In genomic region chr2:177767768-177768167, GRCh38 we compare ENCODE assay signal across 28 cellular contexts.
A peak's percentile ranks its signal among the peaks of the same experiment; 100 is the strongest.
DNase-seq lines count a peak whose midpoint lies in the region; ATAC-seq, FAIRE-seq and TF ChIP-seq lines count a peak whose summit lies in the region.
"Had no signal": no experiment of that assay in that cellular context is flagged by ENCODE, and none has a peak within 500 bp of the region (broad histone marks: within the 10 kb centered on the region; RNA-seq: fewer than 3 reads in every experiment).

No MANE protein-coding gene starts in this region.

- TF ChIP-seq RAD21 in HepG2 (CRISPR knock-in tag; IDR thresholded peaks at IDR 0.05), result no peak

- no peak overlapping the region for H3K27ac ChIP-seq in HepG2 (ENCODE audit: extremely low read length, insufficient read depth, low read length)
- no peak overlapping the region for H3K27ac ChIP-seq in right lobe of liver
- no peak overlapping the region for H3K27ac ChIP-seq in endodermal cell (ENCODE audit: low read depth, low read length)
- peak overlapping the region; percentile 5 for H3K27ac ChIP-seq in substantia nigra (ENCODE audit: low read depth, low read length, poor library complexity, severe bottlenecking)
- H3K27ac ChIP-seq in CD8-positive, alpha-beta memory T cell (ENCODE audit: low read depth, low read length), result no peak overlapping the region
- H3K27ac ChIP-seq: body of pancreas, gastroesophageal sphincter, thyroid gland, vagina had no signal

- ATAC-seq in HepG2 (no peak), right lobe of liver (no peak), HG02870 (IDR thresholded peaks at IDR 0.05; ENCODE audit: unreplicated experiment) (no peak)
- ATAC-seq: activated CD4-positive, CD25-positive, alpha-beta regulatory T cell treated with anti-CD3 and anti-CD28 coated beads, Interleukin-2, amount 50 U/mL, for 24 hours; body of pancreas; gastroesophageal sphincter; GM12878; naive thymus-derived CD4-positive, alpha-beta T cell had no signal

- in situ Hi-C loops in HepG2 (cut with HindIII; ENCODE audit: extremely low pct_ligation_motif_present, low pct_unique_long_range_greater_than_20kb), result no loop called here

- intact Hi-C loops in HepG2 (cut with micrococcal nuclease; ENCODE audit: unreplicated experiment), result no loop called here
- intact Hi-C loops in right lobe of liver (cut with DNase I), result no loop called here

- CTCF ChIA-PET in HepG2 (lab: Yijun Ruan, JAX; ENCODE audit: low intra/inter-chr PET ratio, low total read pairs), result no interaction called here
- CTCF ChIA-PET in CD8-positive, alpha-beta memory T cell (lab: Charles Lee), result interaction anchor here (1.5 to 1.6 kb wide), 3 partner anchors 9 to 603 kb away, joined by 3 to 7 read pairs (median 4); no protein-coding TSS in a partner anchor

- TF ChIP-seq EP300 in HepG2 (IDR thresholded peaks at IDR 0.05; ENCODE audit: low read depth in 2 of 2, low read length in 2 of 2) (no peak), HepG2 (CRISPR knock-in tag; IDR thresholded peaks at IDR 0.05; ENCODE audit: borderline replicate concordance) (no peak)

- no peak overlapping the region for H3K4me3 Mint-ChIP-seq in endodermal cell
- H3K4me3 Mint-ChIP-seq in CD8-positive, alpha-beta memory T cell, result no peak overlapping the region
- H3K4me3 Mint-ChIP-seq: activated T-cell treated with anti-CD3 and anti-CD28 coated beads, Interleukin-2, amount 50 U/mL, for 24 hours; CD14-positive monocyte; HFFc6; immature natural killer cell; naive thymus-derived CD4-positive, alpha-beta T cell; stimulated activated naive CD8-positive, alpha-beta T cell treated with anti-CD3 and anti-CD28 coated beads, Interleukin-15, Interleukin-2, amounts not matched to agents 100 ng/mL and 50 ng/mL, for 24 hours had no signal

- peaks cover 24% of the 10 kb centered on the region for H3K27me3 Mint-ChIP-seq in endodermal cell (ENCODE audit: insufficient read depth)
- peaks cover 6 to 10% of the 10 kb centered on the region in 2 donors for H3K27me3 Mint-ChIP-seq in CD8-positive, alpha-beta memory T cell
- H3K27me3 Mint-ChIP-seq: stimulated activated naive CD8-positive, alpha-beta T cell treated with anti-CD3 and anti-CD28 coated beads, Interleukin-15, Interleukin-2, amounts not matched to agents 100 ng/mL and 50 ng/mL, for 24 hours had no signal

- no peaks in the 10 kb centered on the region for H3K36me3 ChIP-seq in HepG2 (replicated peaks in 1 of 2; ENCODE audit: control insufficient read depth in 1 of 2, insufficient read depth in 2 of 2, low read length in 2 of 2)
- H3K36me3 ChIP-seq in right lobe of liver, result no peaks in the 10 kb centered on the region
- H3K36me3 ChIP-seq in endodermal cell (ENCODE audit: control insufficient read depth, insufficient read depth, low read length), result no peaks in the 10 kb centered on the region
- no peaks in the 10 kb centered on the region for H3K36me3 ChIP-seq in CD8-positive, alpha-beta memory T cell (ENCODE audit: insufficient read depth, low read length)
- H3K36me3 ChIP-seq: gastroesophageal sphincter, thyroid gland, vagina had no signal

- H3K4me1 ChIP-seq in HepG2 (ENCODE audit: insufficient read depth, low read length), result peaks cover 36% of the 10 kb centered on the region
- H3K4me1 ChIP-seq in right lobe of liver, result no peaks in the 10 kb centered on the region
- H3K4me1 ChIP-seq in endodermal cell (ENCODE audit: control insufficient read depth, insufficient read depth, low read length), result no peaks in the 10 kb centered on the region
- H3K4me1 ChIP-seq in CD8-positive, alpha-beta memory T cell (ENCODE audit: insufficient read depth, low read length), result no peaks in the 10 kb centered on the region
- H3K4me1 ChIP-seq: vagina had no signal

- no peaks in the 10 kb centered on the region for H4K20me1 ChIP-seq in HepG2 (ENCODE audit: insufficient read depth, low read length)

- DNase-seq in HepG2 (ENCODE audit: low spot score) (no peak), right lobe of liver (no peak), NCI-H69 (lab: John Stamatoyannopoulos, UW) (peak; percentile 6), endodermal cell (no peak), substantia nigra (lab: John Stamatoyannopoulos, UW) (peak in 1 of 49 donors; percentile 10), NCI-H2081 (lab: John Stamatoyannopoulos, UW) (no peak)
- DNase-seq in CD8-positive, alpha-beta memory T cell, result no peak
- DNase-seq: activated gamma-delta T cell treated with Interleukin-2 at 50 U/mL for 16 hours; activated T-cell treated with anti-CD3 and anti-CD28 coated beads, Interleukin-2, amount 50 U/mL, for 24 hours; body of pancreas; Calu3; dorsolateral prefrontal cortex; HFFc6; immature natural killer cell; naive thymus-derived CD4-positive, alpha-beta T cell; NCI-H1092 treated with DMSO at 0.1 percent for 48 hours; NCI-H187; SIG-M5; small intestine; T-helper 1 cell; thyroid gland had no signal

- FAIRE-seq in HepG2 (lab: Jason Lieb, UNC), result peak; percentile 23
- FAIRE-seq: GM12878, small intestine had no signal

- 92% methylated on average over 2 of the region's 2 CpGs for WGBS in HepG2 (ENCODE audit: low lambda C conversion rate)
- no CpG with 5 or more reads among the region's 2 CpGs for WGBS in right lobe of liver (ENCODE audit: insufficient coverage, low coverage, low lambda C conversion rate, missing lambda C conversion rate)
- 94 to 96% methylated on average over 2 of the region's 2 CpGs for WGBS in endodermal cell (ENCODE audit: insufficient coverage in 1 of 2, insufficient read length in 1 of 2), 2 experiments

- H3K27me3 ChIP-seq in HepG2 (ENCODE audit: control insufficient read depth in 1 of 2, insufficient read depth in 2 of 2, low read length in 2 of 2) (no peaks in the 10 kb centered on the region), right lobe of liver (no peaks in the 10 kb centered on the region), endodermal cell (ENCODE audit: control insufficient read depth, insufficient read depth, low read length, poor library complexity, severe bottlenecking) (peaks cover 31% of the 10 kb centered on the region)
- H3K27me3 ChIP-seq in CD8-positive, alpha-beta memory T cell (ENCODE audit: insufficient read depth, low read length, poor library complexity, severe bottlenecking), result no peaks in the 10 kb centered on the region
- H3K27me3 ChIP-seq: body of pancreas, thyroid gland, vagina had no signal

- H3K27ac Mint-ChIP-seq in endodermal cell, result no peak overlapping the region
- H3K27ac Mint-ChIP-seq in CD8-positive, alpha-beta memory T cell, result no peak overlapping the region
- H3K27ac Mint-ChIP-seq: activated T-cell treated with anti-CD3 and anti-CD28 coated beads, Interleukin-2, amount 50 U/mL, for 24 hours; CD14-positive monocyte; HFFc6; immature natural killer cell; stimulated activated naive CD8-positive, alpha-beta T cell treated with anti-CD3 and anti-CD28 coated beads, Interleukin-15, Interleukin-2, amounts not matched to agents 100 ng/mL and 50 ng/mL, for 24 hours had no signal

- H3K79me2 ChIP-seq in HepG2 (ENCODE audit: insufficient read depth, low read length), result no peaks in the 10 kb centered on the region

- H3K4me2 ChIP-seq in HepG2 (ENCODE audit: low read depth, low read length), result no peak overlapping the region

- TF ChIP-seq POLR2A in HepG2 (IDR thresholded peaks at IDR 0.05; ENCODE audit: insufficient read depth in 1 of 2, low read depth in 2 of 2, low read length in 2 of 2) (no peak), right lobe of liver (IDR thresholded peaks at IDR 0.05) (no peak)

- peaks cover 9% of the 10 kb centered on the region for H3K4me1 Mint-ChIP-seq in endodermal cell
- peaks cover 4 to 5% (median 5%) of the 10 kb centered on the region in 3 donors for H3K4me1 Mint-ChIP-seq in CD8-positive, alpha-beta memory T cell

- POLR2A ChIA-PET in HepG2 (lab: Yijun Ruan, JAX), result no interaction called here
- POLR2A ChIA-PET in CD8-positive, alpha-beta memory T cell (lab: Charles Lee), result no interaction called here

- H3K36me3 Mint-ChIP-seq in endodermal cell (ENCODE audit: low read depth), result no peaks in the 10 kb centered on the region
- no peaks in the 10 kb centered on the region for H3K36me3 Mint-ChIP-seq in CD8-positive, alpha-beta memory T cell
- H3K36me3 Mint-ChIP-seq: CD14-positive monocyte; immature natural killer cell; naive thymus-derived CD4-positive, alpha-beta T cell had no signal

- no TSS peak for BruUV-seq in HepG2 (replicated peaks; lab: Mats Ljungman, UMichigan)

- TF ChIP-seq CTCF in HepG2 (CRISPR knock-in tag; IDR thresholded peaks at IDR 0.05) (peak; percentile 40), right lobe of liver (IDR thresholded peaks at IDR 0.05) (no peak), endodermal cell (conservative IDR thresholded peaks at IDR 0.05) (peak; percentile 22)

- H3K9me3 ChIP-seq in HepG2 (ENCODE audit: low read length), result no peaks in the 10 kb centered on the region
- no peaks in the 10 kb centered on the region for H3K9me3 ChIP-seq in right lobe of liver
- no peaks in the 10 kb centered on the region for H3K9me3 ChIP-seq in endodermal cell (ENCODE audit: control insufficient read depth, low read length)
- H3K9me3 ChIP-seq in CD8-positive, alpha-beta memory T cell (ENCODE audit: low read length), result no peaks in the 10 kb centered on the region
- H3K9me3 ChIP-seq: body of pancreas, gastroesophageal sphincter, thyroid gland, vagina had no signal

- no peak overlapping the region for H2AFZ ChIP-seq in HepG2 (ENCODE audit: low read length)

- H3K4me3 ChIP-seq in HepG2 (replicated peaks in 1 of 3; ENCODE audit: insufficient read depth in 1 of 3, low read depth in 2 of 3, low read length in 3 of 3), result no peak overlapping the region
- no peak overlapping the region for H3K4me3 ChIP-seq in right lobe of liver
- no peak overlapping the region for H3K4me3 ChIP-seq in endodermal cell (ENCODE audit: low read length)
- no peak overlapping the region for H3K4me3 ChIP-seq in CD8-positive, alpha-beta memory T cell (ENCODE audit: low read length)
- H3K4me3 ChIP-seq: body of pancreas, dorsolateral prefrontal cortex, gastroesophageal sphincter, GM12878, thyroid gland, vagina had no signal

- H3K9ac ChIP-seq in HepG2 (ENCODE audit: insufficient read depth, low read depth, low read length) (no peak overlapping the region), endodermal cell (ENCODE audit: extremely low read depth, low read length, poor library complexity, severe bottlenecking) (no peak overlapping the region)

- H3K9me3 Mint-ChIP-seq in endodermal cell, result no peaks in the 10 kb centered on the region
- no peaks in the 10 kb centered on the region for H3K9me3 Mint-ChIP-seq in CD8-positive, alpha-beta memory T cell
- H3K9me3 Mint-ChIP-seq: activated T-cell treated with anti-CD3 and anti-CD28 coated beads, Interleukin-2, amount 50 U/mL, for 24 hours; CD14-positive monocyte; HFFc6; immature natural killer cell; naive thymus-derived CD4-positive, alpha-beta T cell; stimulated activated naive CD8-positive, alpha-beta T cell treated with anti-CD3 and anti-CD28 coated beads, Interleukin-15, Interleukin-2, amounts not matched to agents 100 ng/mL and 50 ng/mL, for 24 hours had no signal

TF ChIP-seq in HepG2, 621 proteins besides CTCF, POLR2A, EP300 and RAD21 (continues in another document):
- no peak for TF ChIP-seq BATF2 (CRISPR knock-in tag; IDR thresholded peaks at IDR 0.05)

Comparison
In these comparisons a context has a peak if more than half of its experiments do, and no peak if none do; other contexts are left out.
1. CTCF ChIP-seq: peak in HepG2 (single experiment) and endodermal cell (single experiment); none in right lobe of liver (0 of 4).